In the genomic region with DNA sequence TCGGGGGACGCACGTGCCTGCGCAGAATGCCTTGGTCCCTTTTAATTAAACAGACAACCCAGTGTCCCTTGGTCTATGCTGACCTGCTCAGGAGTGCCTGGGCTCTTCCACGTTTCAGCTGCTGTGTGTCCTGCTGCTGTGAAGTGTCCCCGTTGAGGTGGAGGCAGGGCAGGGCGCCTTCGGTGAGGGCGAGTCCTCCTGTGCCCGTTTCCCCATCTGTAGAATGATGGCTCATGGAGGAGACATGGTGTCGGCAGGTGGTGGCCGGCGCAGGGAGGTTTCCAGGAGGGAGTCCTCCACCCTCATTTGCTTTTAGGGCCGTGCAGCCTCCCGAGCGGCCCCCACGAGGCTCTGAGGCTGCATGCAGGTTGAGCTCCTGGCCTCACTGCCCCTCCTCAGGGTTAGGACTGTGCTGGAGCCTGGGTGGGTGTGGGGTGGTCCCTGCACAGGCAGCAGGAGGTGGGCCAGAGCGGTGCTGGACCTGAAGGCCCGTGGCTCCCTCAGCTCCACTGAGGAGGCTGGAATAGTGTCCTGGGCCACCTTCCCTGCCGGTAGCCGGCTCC, we compare ENCODE assay signal across 6 cellular contexts. TPM values are rescaled to one million over a fixed set of nuclear protein-coding genes. Genes with fewer than 3 reads are reported as not detected.
A peak's percentile ranks its signal among the peaks of the same experiment; 100 is the strongest.
DNase-seq lines count a peak whose midpoint lies in the region; FAIRE-seq and TF ChIP-seq lines count a peak whose summit lies in the region.

No MANE protein-coding gene starts in this region.

- H4K91ac ChIP-seq in H1 (replicated peaks; ENCODE audit: insufficient read length, low read length), result peak overlapping the region; percentile 66

- intact Hi-C loops in sigmoid colon (cut with DNase I), result no loop called here

- H3K79me2 ChIP-seq in H1 (ENCODE audit: control insufficient read depth in 1 of 2, insufficient read depth in 2 of 2, low read length in 2 of 2), result peaks cover 13 to 90% of the 10 kb centered on the region in 2 experiments; a peak in 3 of 4 replicates

- H3K4me3 ChIP-seq in Peyer's patch (peak overlapping the region in 2 of 4 donors; percentile 6 to 8), H1 (ENCODE audit: extremely low read depth in 1 of 4, insufficient read depth in 2 of 4, low read depth in 3 of 4, low read length in 4 of 4) (no peak overlapping the region), sigmoid colon (peak overlapping the region in 3 of 4 donors; percentile 0 to 17 (median 9))

- H3K36me3 ChIP-seq in Peyer's patch (peaks cover 0 to 10% (median 0%) of the 10 kb centered on the region in 3 donors), H1 (ENCODE audit: control insufficient read depth in 2 of 4, insufficient read depth in 4 of 4, low read length in 3 of 4) (peaks cover 0 to 8% (median 0%) of the 10 kb centered on the region in 4 experiments; a peak in 1 of 8 replicates), sigmoid colon (peaks cover 0 to 4% (median 0%) of the 10 kb centered on the region in 4 donors)

- H3K9me3 ChIP-seq in Peyer's patch (no peaks in the 10 kb centered on the region), H1 (ENCODE audit: insufficient read depth in 2 of 2, low read depth in 1 of 2, low read length in 1 of 2) (no peaks in the 10 kb centered on the region), sigmoid colon (no peaks in the 10 kb centered on the region)

- H3K23ac ChIP-seq in H1 (ENCODE audit: insufficient read length), result no peak overlapping the region

- no peaks in the 10 kb centered on the region for H3K23me2 ChIP-seq in H1 (ENCODE audit: low read depth, low read length)

- no peak for FAIRE-seq in H1 (lab: Jason Lieb, UNC)

- H2AK5ac ChIP-seq in H1 (ENCODE audit: low read depth, low read length), result no peak overlapping the region

- CTCF ChIA-PET in H1 (lab: Charles Lee; ENCODE audit: partially characterized antibody), result interaction anchor here (0.6 to 6.6 kb wide), 9 partner anchors 8 to 242 kb away, joined by 3 to 56 read pairs (median 3); no protein-coding TSS in a partner anchor

- no peak overlapping the region for H3K4me2 ChIP-seq in H1 (ENCODE audit: insufficient read depth in 1 of 2, low read depth in 2 of 2, low read length in 2 of 2)

- H3K4me1 ChIP-seq in Peyer's patch, result peaks cover 0 to 80% (median 11%) of the 10 kb centered on the region in 4 donors
- peaks cover 0 to 13% (median 7%) of the 10 kb centered on the region in 4 experiments; a peak in 4 of 7 replicates for H3K4me1 ChIP-seq in H1 (replicated peaks in 1 of 4; ENCODE audit: control insufficient read depth in 3 of 4, insufficient read depth in 4 of 4, low read length in 3 of 4)
- peaks cover 4 to 97% (median 86%) of the 10 kb centered on the region in 4 donors for H3K4me1 ChIP-seq in sigmoid colon

- POLR2A ChIA-PET in H1 (lab: Charles Lee; ENCODE audit: partially characterized antibody), result interaction anchor here (0.6 to 3.3 kb wide), 10 partner anchors 7 to 252 kb away, joined by 3 to 16 read pairs (median 3); partner anchors contain the start of genes CIRBP and CNN2

- H4K8ac ChIP-seq in H1 (ENCODE audit: extremely low read depth, insufficient read depth, low read length), result no peak overlapping the region

- no peak overlapping the region for H3K18ac ChIP-seq in H1 (ENCODE audit: extremely low read depth, low read length)

- H4K5ac ChIP-seq in H1 (ENCODE audit: insufficient read length, low read depth, low read length), result no peak overlapping the region

- TF ChIP-seq POLR2A in Peyer's patch (IDR thresholded peaks at IDR 0.05), result no peak
- TF ChIP-seq POLR2A in H1 (IDR thresholded peaks at IDR 0.05; ENCODE audit: control extremely low read depth in 1 of 2, low read depth in 2 of 2, low read length in 2 of 2), result no peak
- no peak for TF ChIP-seq POLR2A in sigmoid colon (IDR thresholded peaks at IDR 0.05)

- TF ChIP-seq EP300 in H1 (IDR thresholded peaks at IDR 0.05; ENCODE audit: borderline replicate concordance in 1 of 2, low read depth in 2 of 2, low read length in 2 of 2), result no peak
- TF ChIP-seq EP300 in sigmoid colon (IDR thresholded peaks at IDR 0.05), result no peak

- peaks cover 27% of the 10 kb centered on the region for H3K79me1 ChIP-seq in H1 (ENCODE audit: low read depth, low read length)

- H2BK120ac ChIP-seq in H1 (replicated peaks; ENCODE audit: low read depth, low read length), result no peak overlapping the region

- H2BK15ac ChIP-seq in H1 (ENCODE audit: low read length), result no peak overlapping the region

- no peak overlapping the region for H2BK12ac ChIP-seq in H1 (ENCODE audit: low read depth, low read length)

- no peak overlapping the region for H3K56ac ChIP-seq in H1 (replicated peaks; ENCODE audit: insufficient read length, low read depth, low read length)

- H3K27me3 ChIP-seq in Peyer's patch, result no peaks in the 10 kb centered on the region
- H3K27me3 ChIP-seq in H1 (replicated peaks in 1 of 4; ENCODE audit: control insufficient read depth in 3 of 4, extremely low read depth in 1 of 4, insufficient read depth in 3 of 4, low read length in 3 of 4), result no peaks in the 10 kb centered on the region
- H3K27me3 ChIP-seq in sigmoid colon, result no peaks in the 10 kb centered on the region

- H4K20me1 ChIP-seq in H1 (replicated peaks in 1 of 2; ENCODE audit: control insufficient read depth in 1 of 2, insufficient read depth in 2 of 2, low read length in 2 of 2), result peaks cover 35 to 41% of the 10 kb centered on the region in 2 experiments

- DNase-seq in Peyer's patch (no peak), H1 (ENCODE audit: low read depth in 1 of 2, low spot score in 2 of 2) (no peak), sigmoid colon (no peak), NCI-H524 (lab: John Stamatoyannopoulos, UW) (no peak), T1000 (lab: John Stamatoyannopoulos, UW) (no peak), ecto neural progenitor cell (ENCODE audit: low spot score) (no peak)

- H3K27ac ChIP-seq in Peyer's patch, result peak overlapping the region; percentile 65 to 80 (median 74)
- peak overlapping the region; percentile 14; the same call in 1 of the 2 replicates for H3K27ac ChIP-seq in H1 (ENCODE audit: low read depth, low read length)
- H3K27ac ChIP-seq in sigmoid colon, result peak overlapping the region; percentile 77 to 89 (median 88)

- no peak overlapping the region for H2AFZ ChIP-seq in H1 (ENCODE audit: low read length)

- no peak overlapping the region for H3K4ac ChIP-seq in H1 (replicated peaks; ENCODE audit: insufficient read length, low read depth, low read length)

- H3K9ac ChIP-seq in H1 (replicated peaks in 1 of 4; ENCODE audit: extremely low read depth in 1 of 4, low read depth in 3 of 4, low read length in 3 of 4), result 0 out of 7 replicates have a peak overlapping the region, but pooled peaks of 1 of the 4 experiments have one; percentile 14

- peak overlapping the region; percentile 73; the same call in 1 of the 2 replicates for H2BK5ac ChIP-seq in H1 (ENCODE audit: low read depth, low read length)

- TF ChIP-seq CTCF in Peyer's patch (IDR thresholded peaks at IDR 0.05) (no peak), H1 (IDR thresholded peaks at IDR 0.05; ENCODE audit: control extremely low read depth in 1 of 3, insufficient read depth in 1 of 3, low read depth in 1 of 3, low read length in 3 of 3) (no peak), sigmoid colon (IDR thresholded peaks at IDR 0.05) (no peak)

- WGBS in H1 (ENCODE audit: extremely low coverage in 1 of 2, insufficient coverage in 1 of 2, insufficient read length in 1 of 2, insufficient replicate concordance in 2 of 2, low coverage in 1 of 2, low lambda C conversion rate in 2 of 2, missing lambda C conversion rate in 1 of 2), 2 experiments, result 91% methylated on average over 21 of the region's 21 CpGs; no CpG with 5 or more reads in 1 of the 2 experiments
- 62 to 63% methylated on average over 21 of the region's 21 CpGs for WGBS in sigmoid colon, 2 donors

- H3K14ac ChIP-seq in H1 (ENCODE audit: insufficient read length), result no peak overlapping the region

- TF ChIP-seq RAD21 in H1 (IDR thresholded peaks at IDR 0.05 in 1 of 2, conservative IDR thresholded peaks at IDR 0.05 in 1 of 2; ENCODE audit: low read depth in 2 of 2, low read length in 2 of 2), result no peak

- H2BK20ac ChIP-seq in H1 (ENCODE audit: low read length), result no peak overlapping the region

RNA-seq across cellular contexts. Expression of gene STK11, which starts 8.8 kb away (rescaled TPM):
- 100 to 1,000 TPM in 3 of 4 donors, 10 to 100 TPM in 1; 98.4 to 135 (median 117) TPM for total RNA-seq in Peyer's patch
- 70.7 and 75.2 TPM in 2 replicates for total RNA-seq in H1 (2021; fragmentation: NEBNext Ultra II Directional; extraction: Animal tissue kit (Norgen Biotek cat#: 25700))
- 45.3 and 71.0 TPM in 2 replicates for polyA plus RNA-seq in H1 (2011; rRNA removed)
- 71.1 TPM for polyA plus RNA-seq in H1 (2011; cell fraction: cytosol; rRNA removed)
- 143 TPM for polyA plus RNA-seq in H1 (2011; cell fraction: nucleus; rRNA removed)
- 58.3 to 76.3 TPM (median 64.8 TPM) in 4 replicates for polyA plus RNA-seq in H1 (2012, experiment 1 of 2)
- polyA plus RNA-seq in H1 (2012, experiment 2 of 2), result 55.4 TPM
- polyA plus RNA-seq in H1 (2013, experiment 1 of 2), result 44.0 TPM
- polyA plus RNA-seq in H1 (2013, experiment 2 of 2), result 41.8 TPM
- 22.4 and 26.9 TPM in 2 replicates for polyA minus RNA-seq in H1 (2011; rRNA and poly(A)+ RNA removed)
- 44.5 TPM for polyA minus RNA-seq in H1 (2011; cell fraction: cytosol; rRNA and poly(A)+ RNA removed)
- polyA minus RNA-seq in H1 (2011; cell fraction: nucleus; rRNA and poly(A)+ RNA removed), result 46.0 TPM
- 10 to 100 TPM; 36.4 to 51.0 (median 42.7) TPM for total RNA-seq in sigmoid colon
- polyA plus RNA-seq in sigmoid colon, result 10 to 100 TPM; 31.2 to 86.5 (median 41.8) TPM

RNA-seq across cellular contexts. Expression of gene CBARP, which starts 23.4 kb away (rescaled TPM):
- total RNA-seq in Peyer's patch, result 1 to 10 TPM in 1 of 4 donors, not detected in 3; 1.9 TPM
- total RNA-seq in H1 (2021; fragmentation: NEBNext Ultra II Directional; extraction: Animal tissue kit (Norgen Biotek cat#: 25700)), result 14.7 and 18.0 TPM in 2 replicates
- polyA plus RNA-seq in H1 (2011; rRNA removed), result 4.9 and 11.6 TPM in 2 replicates
- polyA plus RNA-seq in H1 (2011; cell fraction: cytosol; rRNA removed), result 7.4 TPM
- 39.9 TPM for polyA plus RNA-seq in H1 (2011; cell fraction: nucleus; rRNA removed)
- 4.2 to 12.2 TPM (median 10.1 TPM) in 4 replicates for polyA plus RNA-seq in H1 (2012, experiment 1 of 2)
- 3.2 TPM for polyA plus RNA-seq in H1 (2012, experiment 2 of 2)
- 11.0 TPM for polyA plus RNA-seq in H1 (2013, experiment 1 of 2)
- 9.9 TPM for polyA plus RNA-seq in H1 (2013, experiment 2 of 2)
- 2.0 and 2.2 TPM in 2 replicates for polyA minus RNA-seq in H1 (2011; rRNA and poly(A)+ RNA removed)
- 8.2 TPM for polyA minus RNA-seq in H1 (2011; cell fraction: cytosol; rRNA and poly(A)+ RNA removed)
- polyA minus RNA-seq in H1 (2011; cell fraction: nucleus; rRNA and poly(A)+ RNA removed), result 11.6 TPM
- total RNA-seq in sigmoid colon, result under 1 TPM in 3 of 4 donors, not detected in 1; 0.36 to 0.82 (median 0.81) TPM
- polyA plus RNA-seq in sigmoid colon, result under 1 TPM in 1 of 3 donors, not detected in 2; 0.36 TPM

RNA-seq across cellular contexts. Expression of gene ATP5F1D, which starts 27.2 kb away (rescaled TPM):
- 100 to 1,000 TPM in 3 of 4 donors, 10 to 100 TPM in 1; 88.3 to 299 (median 206) TPM for total RNA-seq in Peyer's patch
- 174 and 182 TPM in 2 replicates for total RNA-seq in H1 (2021; fragmentation: NEBNext Ultra II Directional; extraction: Animal tissue kit (Norgen Biotek cat#: 25700))
- polyA plus RNA-seq in H1 (2011; rRNA removed), result 249 and 338 TPM in 2 replicates
- 142 TPM for polyA plus RNA-seq in H1 (2011; cell fraction: cytosol; rRNA removed)
- polyA plus RNA-seq in H1 (2011; cell fraction: nucleus; rRNA removed), result 120 TPM
- 87.3 to 189 TPM (median 180 TPM) in 4 replicates for polyA plus RNA-seq in H1 (2012, experiment 1 of 2)
- 328 TPM for polyA plus RNA-seq in H1 (2012, experiment 2 of 2)
- 148 TPM for polyA plus RNA-seq in H1 (2013, experiment 1 of 2)
- polyA plus RNA-seq in H1 (2013, experiment 2 of 2), result 145 TPM
- polyA minus RNA-seq in H1 (2011; rRNA and poly(A)+ RNA removed), result 13.4 and 18.6 TPM in 2 replicates
- 118 TPM for polyA minus RNA-seq in H1 (2011; cell fraction: cytosol; rRNA and poly(A)+ RNA removed)
- 40.2 TPM for polyA minus RNA-seq in H1 (2011; cell fraction: nucleus; rRNA and poly(A)+ RNA removed)
- 100 to 1,000 TPM in 3 of 4 donors, 10 to 100 TPM in 1; 74.7 to 112 (median 104) TPM for total RNA-seq in sigmoid colon
- 100 to 1,000 TPM; 294 to 390 (median 352) TPM for polyA plus RNA-seq in sigmoid colon

RNA-seq across cellular contexts. Expression of gene MIDN, which starts 34.0 kb away (rescaled TPM):
- total RNA-seq in Peyer's patch (100 to 1,000 TPM in 1 of 4 donors, 10 to 100 TPM in 3; 34.7 to 205 (median 98.9) TPM), sigmoid colon (10 to 100 TPM; 14.6 to 70.3 (median 15.4) TPM)
- total RNA-seq in H1 (2021; fragmentation: NEBNext Ultra II Directional; extraction: Animal tissue kit (Norgen Biotek cat#: 25700)), result 159 and 166 TPM in 2 replicates
- polyA plus RNA-seq in H1 (2011; rRNA removed) (39.8 and 86.0 TPM in 2 replicates), sigmoid colon (10 to 100 TPM; 42.1 to 87.0 (median 57.7) TPM)
- polyA plus RNA-seq in H1 (2011; cell fraction: cytosol; rRNA removed), result 38.5 TPM
- polyA plus RNA-seq in H1 (2011; cell fraction: nucleus; rRNA removed), result 85.2 TPM
- polyA plus RNA-seq in H1 (2012, experiment 1 of 2), result 58.2 to 110 TPM (median 92.2 TPM) in 4 replicates
- 90.5 TPM for polyA plus RNA-seq in H1 (2012, experiment 2 of 2)
- polyA plus RNA-seq in H1 (2013, experiment 1 of 2), result 95.6 TPM
- polyA plus RNA-seq in H1 (2013, experiment 2 of 2), result 90.3 TPM
- polyA minus RNA-seq in H1 (2011; rRNA and poly(A)+ RNA removed), result 10.3 and 14.3 TPM in 2 replicates
- polyA minus RNA-seq in H1 (2011; cell fraction: cytosol; rRNA and poly(A)+ RNA removed), result 86.0 TPM
- 55.2 TPM for polyA minus RNA-seq in H1 (2011; cell fraction: nucleus; rRNA and poly(A)+ RNA removed)

RNA-seq across cellular contexts. Expression of gene SBNO2, which starts 40.3 kb away (rescaled TPM):
- total RNA-seq in Peyer's patch (10 to 100 TPM; 26.4 to 71.0 (median 57.8) TPM), sigmoid colon (10 to 100 TPM in 3 of 4 donors, 1 to 10 TPM in 1; 6.8 to 91.9 (median 14.7) TPM)
- 31.4 and 37.4 TPM in 2 replicates for total RNA-seq in H1 (2021; fragmentation: NEBNext Ultra II Directional; extraction: Animal tissue kit (Norgen Biotek cat#: 25700))
- polyA plus RNA-seq in H1 (2011; rRNA removed) (12.2 and 21.3 TPM in 2 replicates), sigmoid colon (10 to 100 TPM; 11.4 to 75.0 (median 14.8) TPM)
- polyA plus RNA-seq in H1 (2011; cell fraction: cytosol; rRNA removed), result 12.8 TPM
- polyA plus RNA-seq in H1 (2011; cell fraction: nucleus; rRNA removed), result 67.3 TPM
- polyA plus RNA-seq in H1 (2012, experiment 1 of 2), result 21.4 to 33.6 TPM (median 24.5 TPM) in 4 replicates
- polyA plus RNA-seq in H1 (2012, experiment 2 of 2), result 13.6 TPM
- polyA plus RNA-seq in H1 (2013, experiment 1 of 2), result 16.0 TPM
- 14.4 TPM for polyA plus RNA-seq in H1 (2013, experiment 2 of 2)
- 10.0 and 10.6 TPM in 2 replicates for polyA minus RNA-seq in H1 (2011; rRNA and poly(A)+ RNA removed)
- 23.1 TPM for polyA minus RNA-seq in H1 (2011; cell fraction: cytosol; rRNA and poly(A)+ RNA removed)
- polyA minus RNA-seq in H1 (2011; cell fraction: nucleus; rRNA and poly(A)+ RNA removed), result 23.4 TPM

Comparison
In these comparisons a context has a peak if more than half of its experiments do, and no peak if none do; other contexts are left out.
1. H3K27ac ChIP-seq: peak in every context shown above with its lines; median percentile 88 in sigmoid colon; 74 in Peyer's patch; 14 in H1.
2. H3K4me3 ChIP-seq: peak in sigmoid colon (3 of 4); none in H1 (0 of 4).